In genomic region chr19:55503447-55504251, GRCh38 we compare ENCODE assay signal across 8 cellular contexts. TPM values are rescaled to one million over a fixed set of nuclear protein-coding genes. Genes with fewer than 3 reads are reported as not detected.
DNase-seq lines count a peak whose midpoint lies in the region; ATAC-seq and TF ChIP-seq lines count a peak whose summit lies in the region.

No MANE protein-coding gene starts in this region.

- ATAC-seq in GM19372 (IDR thresholded peaks at IDR 0.05; ENCODE audit: low read depth, unreplicated experiment): peak; percentile 88
- peak; percentile 71 for ATAC-seq in HG03558 (IDR thresholded peaks at IDR 0.05; ENCODE audit: extremely low read depth, unreplicated experiment)
- peak; percentile 95 for ATAC-seq in lung (ENCODE audit: insufficient read depth, low FRiP score)

- WGBS in lung, 2 donors: 14 to 16% methylated on average over 68 of the region's 68 CpGs

- peaks cover 0 to 4% of the 10 kb centered on the region in 2 donors for H3K4me1 ChIP-seq in duodenal mucosa (ENCODE audit: control insufficient read depth in 1 of 2, insufficient read depth in 2 of 2, low read length in 2 of 2)
- H3K4me1 ChIP-seq in lung (ENCODE audit: control insufficient read depth in 2 of 2, insufficient read depth in 2 of 2, low read length in 2 of 2): no peaks in the 10 kb centered on the region

- H3K4me3 ChIP-seq in duodenal mucosa (ENCODE audit: low read depth in 1 of 2, low read length in 2 of 2): peak overlapping the region; percentile 64 to 74
- H3K4me3 ChIP-seq in lung: peak overlapping the region; percentile 21

- H3K27me3 ChIP-seq in duodenal mucosa (ENCODE audit: control insufficient read depth in 1 of 2, insufficient read depth in 2 of 2, low read length in 2 of 2) (no peaks in the 10 kb centered on the region), lung (ENCODE audit: control insufficient read depth, insufficient read depth) (no peaks in the 10 kb centered on the region)

- DNase-seq in CD1c-positive myeloid dendritic cell (ENCODE audit: extremely low spot score): peak; percentile 94
- peak; percentile 90 for DNase-seq in NCI-H748 (lab: John Stamatoyannopoulos, UW; ENCODE audit: unreplicated experiment)
- DNase-seq in activated CD4-positive, alpha-beta T cell treated with anti-CD3 and anti-CD28 coated beads, Interleukin-2, amount 50 U/mL, for 48 hours: peak; percentile 94 to 95
- peak; percentile 94 for DNase-seq in lung (ENCODE audit: low spot score)
- DNase-seq in stimulated activated CD4-positive, alpha-beta T cell treated with anti-CD3 and anti-CD28 coated beads, TNF-alpha, amount 100 ng/mL, for 24 hours (ENCODE audit: low read depth in 3 of 3): peak; percentile 91

- H3K9me3 ChIP-seq in duodenal mucosa (ENCODE audit: control insufficient read depth in 1 of 2, low read length in 2 of 2) (no peaks in the 10 kb centered on the region), lung (ENCODE audit: control insufficient read depth in 2 of 2, insufficient read depth in 1 of 2, low read length in 1 of 2) (no peaks in the 10 kb centered on the region)

- H3K9ac ChIP-seq in duodenal mucosa (ENCODE audit: low read depth in 1 of 2, low read length in 2 of 2): no peak overlapping the region

- TF ChIP-seq CTCF in lung (IDR thresholded peaks at IDR 0.05; ENCODE audit: control extremely low read depth, extremely low read depth): peak; percentile 94

- peak overlapping the region; percentile 8 for H3K27ac ChIP-seq in duodenal mucosa (ENCODE audit: low read depth, low read length)
- peak overlapping the region in 1 of 2 donors; percentile 69 for H3K27ac ChIP-seq in lung (ENCODE audit: low read depth in 1 of 2, low read length in 1 of 2)

- no peaks in the 10 kb centered on the region for H3K36me3 ChIP-seq in duodenal mucosa (ENCODE audit: control insufficient read depth in 1 of 2, insufficient read depth in 2 of 2, low read length in 2 of 2)
- no peaks in the 10 kb centered on the region for H3K36me3 ChIP-seq in lung (ENCODE audit: control insufficient read depth in 2 of 2, insufficient read depth in 2 of 2, low read length in 2 of 2)

RNA-seq across cellular contexts. Expression of gene SSC5D, which starts 15.4 kb away (rescaled TPM):
- 1 to 10 TPM; 6.8 to 8.4 TPM for total RNA-seq in lung
- 1 to 10 TPM in 1 of 2 donors, under 1 TPM in 1; 0.66 to 2.1 TPM for polyA plus RNA-seq in lung

RNA-seq across cellular contexts. Expression of gene NAT14, which starts 18.7 kb away (rescaled TPM):
- total RNA-seq in lung: 10 to 100 TPM; 17.7 to 43.9 TPM
- 10 to 100 TPM; 22.6 to 46.2 TPM for polyA plus RNA-seq in lung

RNA-seq across cellular contexts. Expression of gene ZNF628, which starts 27.2 kb away (rescaled TPM):
- 10 to 100 TPM in 1 of 2 donors, 1 to 10 TPM in 1; 2.0 to 12.3 TPM for total RNA-seq in lung
- polyA plus RNA-seq in lung: 1 to 10 TPM; 7.5 to 8.0 TPM

RNA-seq across cellular contexts. Expression of gene SBK2, which starts 33.3 kb away (rescaled TPM):
- under 1 TPM in 1 of 2 donors, not detected in 1; 0.31 TPM for total RNA-seq in lung
- not detected for polyA plus RNA-seq in lung

RNA-seq across cellular contexts. Expression of gene C19orf85, which starts 39.1 kb away (rescaled TPM):
- not detected for total RNA-seq in lung
- polyA plus RNA-seq in lung: not detected
